ENCODE assay signal across 10 cellular contexts in the genomic region with DNA sequence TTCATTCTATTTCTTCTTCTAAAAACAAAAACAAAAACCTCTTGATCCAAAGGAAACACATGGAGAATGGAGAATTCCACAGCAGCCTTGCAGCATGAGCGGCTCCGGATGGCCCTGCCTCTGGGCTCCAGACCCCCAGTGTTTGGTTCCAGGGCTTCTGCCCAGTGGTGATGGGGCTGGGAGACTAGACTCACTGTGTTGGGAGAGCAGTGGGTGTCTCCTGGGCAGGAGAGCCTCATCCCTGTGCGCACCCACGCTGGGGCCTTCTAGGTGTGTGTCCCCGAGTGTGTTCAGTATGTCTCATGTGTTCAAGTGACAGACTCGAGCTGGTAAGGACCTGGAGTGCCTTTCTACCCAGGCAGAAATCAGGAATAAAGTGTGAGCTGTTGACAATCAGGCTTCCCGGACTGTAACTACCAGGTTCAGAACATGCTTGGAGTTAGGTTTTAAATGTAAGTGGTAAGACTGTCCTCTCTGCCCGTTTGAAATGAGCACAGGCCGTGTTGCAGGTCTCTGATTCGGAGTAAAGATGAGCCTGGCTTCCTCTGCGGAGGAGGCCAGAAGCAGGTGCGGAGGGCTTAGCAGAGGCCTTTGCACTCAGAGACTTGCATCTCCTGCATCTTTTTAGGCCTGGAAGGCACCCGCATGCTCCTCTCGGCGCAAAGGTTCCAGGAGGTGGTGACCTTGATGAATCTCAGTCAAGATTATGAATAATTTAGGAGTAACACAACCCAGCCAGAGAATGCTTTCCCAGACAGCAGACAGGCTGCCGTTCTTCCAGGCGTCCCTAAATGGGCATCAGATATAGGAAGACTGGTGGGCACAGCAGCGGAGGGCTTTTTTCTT.
"Had no signal": no experiment of that assay in that cellular context is flagged by ENCODE, and none has a peak within 500 bp of the region (broad histone marks: within the 10 kb centered on the region; RNA-seq: fewer than 3 reads in every experiment).

No MANE protein-coding gene starts in this region.

- ATAC-seq: gastroesophageal sphincter had no signal

- H3K4me2 ChIP-seq: hepatocyte had no signal

- H3K9me3 ChIP-seq: gastroesophageal sphincter, left ventricle myocardium inferior, sigmoid colon, spleen, stomach, testis had no signal

- H3K4me3 ChIP-seq: dorsolateral prefrontal cortex, gastroesophageal sphincter, hepatocyte, left ventricle myocardium inferior, sigmoid colon, spleen, testis had no signal

- H3K27me3 ChIP-seq: gastroesophageal sphincter, testis had no signal

- H3K27ac ChIP-seq: dorsolateral prefrontal cortex, gastroesophageal sphincter, hepatocyte, left ventricle myocardium inferior, sigmoid colon, spleen, stomach, testis had no signal

- H3K4me1 ChIP-seq: sigmoid colon, testis had no signal

- FAIRE-seq: TTC549 had no signal

- H3K79me2 ChIP-seq: hepatocyte had no signal

- H3K36me3 ChIP-seq: gastroesophageal sphincter, left ventricle myocardium inferior, sigmoid colon, spleen, stomach had no signal

- H2AFZ ChIP-seq: hepatocyte had no signal

- DNase-seq: activated gamma-delta T cell, sigmoid colon had no signal
